8 cellular contexts compared by ENCODE assay signal in the genomic region with DNA sequence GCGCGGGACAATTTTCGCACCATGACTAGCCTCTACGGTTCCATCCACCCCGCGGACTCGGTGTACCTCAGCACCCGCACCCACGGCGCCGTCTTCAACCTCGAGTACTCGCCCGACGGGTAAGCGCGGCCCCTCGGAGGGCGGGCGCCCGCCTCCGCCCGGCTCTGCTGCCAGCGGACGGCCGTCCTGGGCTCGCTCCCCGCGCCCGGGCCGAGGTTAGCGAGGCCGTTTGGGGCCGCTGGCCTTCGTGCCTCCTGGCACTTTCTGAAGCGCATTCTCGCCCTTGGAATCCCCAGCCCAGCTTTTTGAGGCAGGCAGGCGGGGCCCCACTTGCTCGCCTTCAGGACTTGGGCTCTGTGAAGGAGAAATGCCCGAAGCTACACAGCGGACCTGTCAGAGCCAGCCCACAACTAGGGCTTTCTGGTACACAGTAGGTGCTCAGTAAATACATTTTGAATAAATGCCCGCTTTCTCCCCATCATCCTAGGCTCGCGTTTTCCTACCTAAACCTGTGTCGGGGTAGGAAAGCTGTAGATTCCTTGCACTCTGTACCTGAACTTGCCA. TPM values are rescaled to one million over a fixed set of nuclear protein-coding genes. Genes with fewer than 3 reads are reported as not detected.
A peak's percentile ranks its signal among the peaks of the same experiment; 100 is the strongest.
DNase-seq lines count a peak whose midpoint lies in the region; ATAC-seq and TF ChIP-seq lines count a peak whose summit lies in the region.

No MANE protein-coding gene starts in this region.

- H3K9ac ChIP-seq in fibroblast of lung (ENCODE audit: insufficient read depth, low read length) (peak overlapping the region; percentile 85), neural progenitor cell (peak overlapping the region; percentile 68)

- H3K9me3 Mint-ChIP-seq in activated CD4-positive, alpha-beta T cell treated with anti-CD3 and anti-CD28 coated beads, Interleukin-2, amount 10 ng/mL, durations not matched to agents 7 days and 5 days: no peaks in the 10 kb centered on the region
- no peaks in the 10 kb centered on the region for H3K9me3 Mint-ChIP-seq in neural progenitor cell

- H3K4me2 ChIP-seq in fibroblast of lung (ENCODE audit: extremely low read depth, insufficient read depth, low read length): peak overlapping the region; percentile 95
- H3K4me2 ChIP-seq in neural progenitor cell: peak overlapping the region; percentile 82

- H3F3A ChIP-seq in neural progenitor cell (ENCODE audit: low read depth): peaks cover 14% of the 10 kb centered on the region

- H2AFZ ChIP-seq in fibroblast of lung (ENCODE audit: low read length) (no peak overlapping the region), neural progenitor cell (replicated peaks) (peak overlapping the region; percentile 96)

- TF ChIP-seq CTCF in fibroblast of lung (conservative IDR thresholded peaks at IDR 0.05 in 1 of 2, IDR thresholded peaks at IDR 0.05 in 1 of 2; ENCODE audit: low read depth in 1 of 2, low read length in 2 of 2) (no peak), neural progenitor cell (IDR thresholded peaks at IDR 0.05) (no peak)

- ATAC-seq in GM19463 (IDR thresholded peaks at IDR 0.05; ENCODE audit: unreplicated experiment) (peak; percentile 38), HG03520 (IDR thresholded peaks at IDR 0.05; ENCODE audit: unreplicated experiment) (peak; percentile 32)

- peak; percentile 67 for DNase-seq in CD1c-positive myeloid dendritic cell (ENCODE audit: extremely low spot score)
- peak; percentile 33 for DNase-seq in activated CD4-positive, alpha-beta T cell treated with anti-CD3 and anti-CD28 coated beads, Interleukin-2, amount 10 ng/mL, durations not matched to agents 7 days and 5 days
- DNase-seq in fibroblast of lung (ENCODE audit: low read depth in 2 of 2): peak; percentile 24 to 38
- peak; percentile 65 for DNase-seq in neural progenitor cell (ENCODE audit: low spot score)
- DNase-seq in SKM-1 (lab: John Stamatoyannopoulos, UW; ENCODE audit: unreplicated experiment): no peak
- no peak for DNase-seq in COR-L47 (lab: John Stamatoyannopoulos, UW)

- CTCF ChIA-PET in activated CD4-positive, alpha-beta T cell treated with anti-CD3 and anti-CD28 coated beads, Interleukin-2, amount 10 ng/mL, durations not matched to agents 7 days and 5 days (lab: Charles Lee): interaction anchor here (2.8 kb wide), 1 partner anchor 10 kb away, joined by 8 read pairs; no protein-coding TSS in a partner anchor

- no peaks in the 10 kb centered on the region for H3K4me1 ChIP-seq in fibroblast of lung (ENCODE audit: control insufficient read depth, extremely low read depth, insufficient read depth, low read length)
- peaks cover 18% of the 10 kb centered on the region for H3K4me1 ChIP-seq in neural progenitor cell

- POLR2A ChIA-PET in activated CD4-positive, alpha-beta T cell treated with anti-CD3 and anti-CD28 coated beads, Interleukin-2, amount 10 ng/mL, durations not matched to agents 7 days and 5 days (lab: Charles Lee): interaction anchor here (2.0 kb wide), 1 partner anchor 17 kb away, joined by 7 read pairs; a partner anchor contains a TSS

- peaks cover 45% of the 10 kb centered on the region for H3K4me1 Mint-ChIP-seq in activated CD4-positive, alpha-beta T cell treated with anti-CD3 and anti-CD28 coated beads, Interleukin-2, amount 10 ng/mL, durations not matched to agents 7 days and 5 days
- H3K4me1 Mint-ChIP-seq in neural progenitor cell: peaks cover 16% of the 10 kb centered on the region

- H4K20me1 ChIP-seq in fibroblast of lung (ENCODE audit: control insufficient read depth, extremely low read depth, insufficient read depth, low read length): peaks cover 2% of the 10 kb centered on the region
- peaks cover 28% of the 10 kb centered on the region for H4K20me1 ChIP-seq in neural progenitor cell (ENCODE audit: low read depth)

- H3K27ac ChIP-seq in fibroblast of lung (ENCODE audit: insufficient read depth, low read length) (peak overlapping the region; percentile 86), neural progenitor cell (peak overlapping the region; percentile 65)

- H3K27me3 Mint-ChIP-seq in activated CD4-positive, alpha-beta T cell treated with anti-CD3 and anti-CD28 coated beads, Interleukin-2, amount 10 ng/mL, durations not matched to agents 7 days and 5 days: no peaks in the 10 kb centered on the region
- peaks cover 2% of the 10 kb centered on the region for H3K27me3 Mint-ChIP-seq in neural progenitor cell (ENCODE audit: insufficient read depth, low read depth)

- H3K27me3 ChIP-seq in fibroblast of lung (ENCODE audit: control insufficient read depth, insufficient read depth, low read length) (no peaks in the 10 kb centered on the region), neural progenitor cell (peaks cover under 1% of the 10 kb centered on the region)

- H3K79me2 ChIP-seq in fibroblast of lung (ENCODE audit: control insufficient read depth, insufficient read depth, low read length): peaks cover 48% of the 10 kb centered on the region
- peaks cover 44% of the 10 kb centered on the region for H3K79me2 ChIP-seq in neural progenitor cell (ENCODE audit: low read depth)

- H3K36me3 ChIP-seq in fibroblast of lung (ENCODE audit: control insufficient read depth, insufficient read depth, low read length): no peaks in the 10 kb centered on the region
- no peaks in the 10 kb centered on the region for H3K36me3 ChIP-seq in neural progenitor cell

- H3K9me3 ChIP-seq in fibroblast of lung (ENCODE audit: control insufficient read depth, insufficient read depth, low read depth, low read length) (no peaks in the 10 kb centered on the region), neural progenitor cell (ENCODE audit: low read depth) (no peaks in the 10 kb centered on the region)

- peak overlapping the region; percentile 88 for H3K27ac Mint-ChIP-seq in activated CD4-positive, alpha-beta T cell treated with anti-CD3 and anti-CD28 coated beads, Interleukin-2, amount 10 ng/mL, durations not matched to agents 7 days and 5 days
- peak overlapping the region; percentile 97 for H3K27ac Mint-ChIP-seq in neural progenitor cell

- peaks cover 15% of the 10 kb centered on the region for H3K36me3 Mint-ChIP-seq in activated CD4-positive, alpha-beta T cell treated with anti-CD3 and anti-CD28 coated beads, Interleukin-2, amount 10 ng/mL, durations not matched to agents 7 days and 5 days (ENCODE audit: low read depth)
- H3K36me3 Mint-ChIP-seq in neural progenitor cell: peaks cover 2% of the 10 kb centered on the region

- H3K4me3 ChIP-seq in fibroblast of lung (replicated peaks in 1 of 4; ENCODE audit: control extremely low read depth in 1 of 4, insufficient read depth in 1 of 4, low read depth in 3 of 4, low read length in 4 of 4) (peak overlapping the region; percentile 87 to 98 (median 90)), neural progenitor cell (peak overlapping the region; percentile 72)

- peak overlapping the region; percentile 94 for H3K4me3 Mint-ChIP-seq in activated CD4-positive, alpha-beta T cell treated with anti-CD3 and anti-CD28 coated beads, Interleukin-2, amount 10 ng/mL, durations not matched to agents 7 days and 5 days
- H3K4me3 Mint-ChIP-seq in neural progenitor cell: peak overlapping the region; percentile 97

RNA-seq across cellular contexts. Expression of a gene that starts 0.8 kb away (rescaled TPM):
- total RNA-seq in activated CD4-positive, alpha-beta T cell treated with anti-CD3 and anti-CD28 coated beads, Interleukin-2, amount 10 ng/mL, durations not matched to agents 7 days and 5 days: 10 to 100 TPM; 20.6 to 21.2 TPM
- total RNA-seq in fibroblast of lung (18.7 and 26.6 TPM in 2 replicates), neural progenitor cell (ENCODE audit: low replicate concordance) (15.8 and 21.0 TPM in 2 replicates)
- polyA plus RNA-seq in fibroblast of lung: 23.3 and 33.5 TPM in 2 replicates
- 15.8 and 19.5 TPM in 2 replicates for polyA plus RNA-seq in fibroblast of lung (2012)
- polyA minus RNA-seq in fibroblast of lung (ENCODE audit: low replicate concordance): 27.6 and 35.2 TPM in 2 replicates

RNA-seq across cellular contexts. Expression of a gene that starts 16.5 kb away (rescaled TPM):
- 10 to 100 TPM; 77.5 to 84.0 TPM for total RNA-seq in activated CD4-positive, alpha-beta T cell treated with anti-CD3 and anti-CD28 coated beads, Interleukin-2, amount 10 ng/mL, durations not matched to agents 7 days and 5 days
- total RNA-seq in fibroblast of lung (19.0 and 24.9 TPM in 2 replicates), neural progenitor cell (ENCODE audit: low replicate concordance) (61.5 and 85.2 TPM in 2 replicates)
- 34.0 and 36.7 TPM in 2 replicates for polyA plus RNA-seq in fibroblast of lung
- polyA plus RNA-seq in fibroblast of lung (2012): 29.2 and 37.8 TPM in 2 replicates
- polyA minus RNA-seq in fibroblast of lung (ENCODE audit: low replicate concordance): 1.5 TPM in 2 replicates

RNA-seq across cellular contexts. Expression of a gene that starts 47.8 kb away (rescaled TPM):
- 10 to 100 TPM; 13.9 to 14.3 TPM for total RNA-seq in activated CD4-positive, alpha-beta T cell treated with anti-CD3 and anti-CD28 coated beads, Interleukin-2, amount 10 ng/mL, durations not matched to agents 7 days and 5 days
- total RNA-seq in fibroblast of lung (3.9 and 5.6 TPM in 2 replicates), neural progenitor cell (ENCODE audit: low replicate concordance) (5.4 and 6.5 TPM in 2 replicates)
- polyA plus RNA-seq in fibroblast of lung: 6.6 and 7.5 TPM in 2 replicates
- 4.4 and 5.6 TPM in 2 replicates for polyA plus RNA-seq in fibroblast of lung (2012)
- polyA minus RNA-seq in fibroblast of lung (ENCODE audit: low replicate concordance): 0.70 and 3.8 TPM in 2 replicates

Comparison
In these comparisons a context has a peak if more than half of its experiments do, and no peak if none do; other contexts are left out.
1. DNase-seq: peak in CD1c-positive myeloid dendritic cell (single experiment), activated CD4-positive, alpha-beta T cell treated with anti-CD3 and anti-CD28 coated beads, Interleukin-2, amount 10 ng/mL, durations not matched to agents 7 days and 5 days (single experiment), fibroblast of lung (2 of 2) and neural progenitor cell (single experiment); none in SKM-1 (single experiment) and COR-L47 (single experiment).